In genomic region chr6:4164043-4164442, GRCh38 we compare ENCODE assay signal across 25 cellular contexts. TPM values are rescaled to one million over a fixed set of nuclear protein-coding genes. Genes with fewer than 3 reads are reported as not detected.
DNase-seq lines count a peak whose midpoint lies in the region; ATAC-seq and TF ChIP-seq lines count a peak whose summit lies in the region.
"Had no signal": no experiment of that assay in that cellular context is flagged by ENCODE, and none has a peak within 500 bp of the region (broad histone marks: within the 10 kb centered on the region; RNA-seq: fewer than 3 reads in every experiment).

No MANE protein-coding gene starts in this region.

- H3K4me1 ChIP-seq in right atrium auricular region (peaks cover 0 to 9% of the 10 kb centered on the region in 2 donors), OCI-LY3 (ENCODE audit: low read length) (no peaks in the 10 kb centered on the region), upper lobe of right lung (no peaks in the 10 kb centered on the region), stomach (no peaks in the 10 kb centered on the region)
- H3K4me1 ChIP-seq: body of pancreas, prostate gland had no signal

- DNase-seq in left ventricle myocardium superior (no peak), right atrium auricular region (ENCODE audit: low spot score) (no peak), choroid plexus epithelial cell (ENCODE audit: low read depth) (no peak), activated gamma-delta T cell (lab: John Stamatoyannopoulos, UW) (no peak), upper lobe of right lung (no peak), stomach (no peak)
- DNase-seq: activated CD4-positive, alpha-beta T cell treated with anti-CD3 and anti-CD28 coated beads for 4 hours; activated naive CD4-positive, alpha-beta T cell treated with anti-CD3 and anti-CD28 coated beads, Interleukin-2, amount 50 U/mL, for 16 hours; body of pancreas; gastrocnemius medialis; H7; kidney; naive thymus-derived CD4-positive, alpha-beta T cell; NCI-H1048; NCI-H2029 treated with DMSO at 0.1 percent for 48 hours; NCI-H446 treated with DMSO at 0.1 percent for 48 hours; nucleus accumbens; Right ventricle myocardium superior; stimulated activated CD4-positive, alpha-beta T cell treated with anti-CD3 and anti-CD28 coated beads, Interleukin-2, amount 100 ng/mL, for 48 hours; tibial artery had no signal

- H3K9me3 ChIP-seq in right atrium auricular region = no peaks in the 10 kb centered on the region
- H3K9me3 ChIP-seq in OCI-LY3 (ENCODE audit: insufficient read depth, low read length) = no peaks in the 10 kb centered on the region
- H3K9me3 ChIP-seq in upper lobe of right lung = peaks cover 4% of the 10 kb centered on the region
- no peaks in the 10 kb centered on the region for H3K9me3 ChIP-seq in stomach
- H3K9me3 ChIP-seq: body of pancreas, gastrocnemius medialis, prostate gland had no signal

- H3K36me3 ChIP-seq in right atrium auricular region (no peaks in the 10 kb centered on the region), OCI-LY3 (replicated peaks; ENCODE audit: low read depth, low read length) (no peaks in the 10 kb centered on the region), upper lobe of right lung (no peaks in the 10 kb centered on the region), stomach (no peaks in the 10 kb centered on the region)
- H3K36me3 ChIP-seq: gastrocnemius medialis, prostate gland, tibial artery had no signal

- no peaks in the 10 kb centered on the region for H3K79me2 ChIP-seq in OCI-LY3 (ENCODE audit: low read length)

- H3K4me3 ChIP-seq in right atrium auricular region (no peak overlapping the region), OCI-LY3 (ENCODE audit: low read length) (no peak overlapping the region), choroid plexus epithelial cell (ENCODE audit: low read depth, low read length) (no peak overlapping the region), upper lobe of right lung (no peak overlapping the region), stomach (no peak overlapping the region)
- H3K4me3 ChIP-seq: body of pancreas, gastrocnemius medialis, prostate gland, tibial artery had no signal

- no peak for TF ChIP-seq EP300 in stomach (IDR thresholded peaks at IDR 0.05)

- H3K27ac ChIP-seq in right atrium auricular region = no peak overlapping the region
- no peak overlapping the region for H3K27ac ChIP-seq in OCI-LY3 (ENCODE audit: low read length)
- H3K27ac ChIP-seq in upper lobe of right lung = no peak overlapping the region
- no peak overlapping the region for H3K27ac ChIP-seq in stomach
- H3K27ac ChIP-seq: body of pancreas, gastrocnemius medialis, KMS-11, prostate gland, tibial artery had no signal

- ATAC-seq in left ventricle myocardium superior (peak; percentile 15), upper lobe of right lung (no peak)
- ATAC-seq: activated T-helper 17 cell treated with anti-CD3 and anti-CD28 coated beads, Interleukin-2, amount 50 U/mL, for 72 hours; body of pancreas; gastrocnemius medialis; naive thymus-derived CD4-positive, alpha-beta T cell; sciatic nerve had no signal

- H3K27me3 ChIP-seq in right atrium auricular region = no peaks in the 10 kb centered on the region
- no peaks in the 10 kb centered on the region for H3K27me3 ChIP-seq in OCI-LY3 (ENCODE audit: low read depth, low read length)
- no peaks in the 10 kb centered on the region for H3K27me3 ChIP-seq in upper lobe of right lung
- H3K27me3 ChIP-seq in stomach = no peaks in the 10 kb centered on the region
- H3K27me3 ChIP-seq: body of pancreas, gastrocnemius medialis, tibial artery had no signal

- no peaks in the 10 kb centered on the region for H4K20me1 ChIP-seq in OCI-LY3 (ENCODE audit: insufficient read depth, low read length)

- intact Hi-C loops in left ventricle myocardium superior (cut with micrococcal nuclease) (no loop called here), upper lobe of right lung (cut with DNase I) (no loop called here), stomach (cut with DNase I; ENCODE audit: low total_unique reads) (no loop called here)

- H3K9ac ChIP-seq in OCI-LY3 (ENCODE audit: low read length) = no peak overlapping the region
- H3K9ac ChIP-seq: KMS-11 had no signal

- TF ChIP-seq POLR2A in stomach (IDR thresholded peaks at IDR 0.05) = no peak

- WGBS in stomach, 5 donors = 83 to 91% (median 88%) methylated on average over 4 of the region's 4 CpGs

- H3K4me2 ChIP-seq in OCI-LY3 (ENCODE audit: low read length) = no peak overlapping the region
- H3K4me2 ChIP-seq: KMS-11 had no signal

- H2AFZ ChIP-seq in OCI-LY3 (ENCODE audit: low read depth, low read length) = no peak overlapping the region

- TF ChIP-seq CTCF in right atrium auricular region (IDR thresholded peaks at IDR 0.05) = no peak
- TF ChIP-seq CTCF in OCI-LY3 (IDR thresholded peaks at IDR 0.05; ENCODE audit: low read depth, low read length) = peak; percentile 20; the same call in 1 of the 2 replicates
- TF ChIP-seq CTCF in choroid plexus epithelial cell (conservative IDR thresholded peaks at IDR 0.05; ENCODE audit: low read depth, low read length) = peak; percentile 17
- TF ChIP-seq CTCF in upper lobe of right lung (IDR thresholded peaks at IDR 0.05) = no peak
- TF ChIP-seq CTCF in stomach (IDR thresholded peaks at IDR 0.05) = no peak

RNA-seq across cellular contexts. Expression of gene ECI2, which starts 28.7 kb away (rescaled TPM):
- 157 TPM for total RNA-seq in left ventricle myocardium superior
- 10 to 100 TPM; 71.1 to 97.2 TPM for total RNA-seq in right atrium auricular region
- 33.9 TPM for total RNA-seq in upper lobe of right lung
- 100 to 1,000 TPM in 1 of 5 donors, 10 to 100 TPM in 4; 22.8 to 107 (median 45.6) TPM for total RNA-seq in stomach
- 100 to 1,000 TPM in 1 of 3 donors, 10 to 100 TPM in 2; 65.4 to 102 (median 90.9) TPM for polyA plus RNA-seq in stomach

Comparison
In these comparisons a context has a peak if more than half of its experiments do, and no peak if none do; other contexts are left out.
1. CTCF ChIP-seq: peak in OCI-LY3 (single experiment) and choroid plexus epithelial cell (single experiment); none in right atrium auricular region (0 of 2), upper lobe of right lung (single experiment) and stomach (0 of 7).